In the genomic region with DNA sequence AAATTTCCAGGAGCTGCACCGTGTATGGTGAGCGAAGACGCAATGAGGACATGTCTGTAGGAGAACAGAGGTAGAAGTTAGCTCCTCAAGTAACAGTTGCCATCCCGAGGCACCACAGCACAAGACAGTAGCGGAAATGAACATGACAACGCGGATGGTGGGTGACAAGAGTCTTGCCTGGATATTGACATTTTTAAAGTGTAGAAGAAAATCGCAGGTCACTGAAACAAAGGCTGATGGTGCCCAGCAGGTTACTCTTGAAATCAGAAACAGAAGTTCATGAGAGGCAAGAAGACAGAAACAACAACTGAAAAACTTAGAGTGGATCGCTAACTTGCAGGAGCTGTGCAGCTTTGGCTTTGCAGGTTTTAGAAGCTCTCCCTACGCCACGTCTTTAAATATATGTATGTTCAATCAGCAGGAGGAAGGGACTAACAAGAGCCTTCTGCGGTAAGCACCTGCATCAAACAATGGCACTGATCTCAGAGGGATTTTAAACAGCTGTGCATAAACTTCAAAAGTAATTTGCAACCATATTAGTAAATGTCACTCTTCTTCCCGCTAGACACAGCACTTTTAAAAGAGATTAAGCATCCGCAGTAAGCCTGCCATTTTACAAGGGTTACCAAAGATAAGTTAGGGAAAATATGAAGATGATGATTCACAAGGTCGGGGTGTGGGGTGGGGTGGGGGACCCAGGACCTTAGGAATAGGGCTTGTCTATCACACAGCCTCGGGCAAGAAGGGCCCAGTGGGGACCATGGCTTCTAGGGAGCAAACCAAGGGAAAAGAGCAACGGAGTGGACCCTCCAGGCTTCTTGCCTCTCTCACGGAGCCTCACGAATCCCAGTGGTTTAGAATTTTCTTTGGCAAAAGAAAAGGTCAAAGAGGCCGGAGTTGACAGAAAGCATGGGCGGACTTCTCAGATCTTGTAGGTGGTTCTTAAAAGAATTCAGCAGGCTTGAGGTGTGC, we compare ENCODE assay signal across 11 cellular contexts. TPM values are rescaled to one million over a fixed set of nuclear protein-coding genes. Genes with fewer than 3 reads are reported as not detected.
A peak's percentile ranks its signal among the peaks of the same experiment; 100 is the strongest.
DNase-seq lines count a peak whose midpoint lies in the region; ATAC-seq, FAIRE-seq and TF ChIP-seq lines count a peak whose summit lies in the region.
"Had no signal": no experiment of that assay in that cellular context is flagged by ENCODE, and none has a peak within 500 bp of the region (broad histone marks: within the 10 kb centered on the region; RNA-seq: fewer than 3 reads in every experiment).

No MANE protein-coding gene starts in this region.

- in situ Hi-C loops in K562 (cut with MboI): no loop called here

- TF ChIP-seq RAD21 in K562 (CRISPR knock-in tag; conservative IDR thresholded peaks at IDR 0.05 in 1 of 2, IDR thresholded peaks at IDR 0.05 in 1 of 2): no peak

- H3K27me3 Mint-ChIP-seq in CD4-positive, alpha-beta T cell: no peaks in the 10 kb centered on the region
- peaks cover 0 to 5% (median 0%) of the 10 kb centered on the region in 5 donors for H3K27me3 Mint-ChIP-seq in naive thymus-derived CD8-positive, alpha-beta T cell

- H2AFZ ChIP-seq in K562 (ENCODE audit: low read depth, low read length): peak overlapping the region; percentile 83
- H2AFZ ChIP-seq: GM23248 had no signal

- POLR2A ChIA-PET in CD4-positive, alpha-beta T cell (lab: Charles Lee): interaction anchor here (0.6 to 8.8 kb wide), 21 partner anchors 11 to 376 kb away, joined by 3 to 104 read pairs (median 5); partner anchors contain the start of gene PFKFB3
- POLR2A ChIA-PET in K562 (lab: Yijun Ruan, JAX): interaction anchor here (0.6 to 0.9 kb wide), 3 partner anchors 8 to 98 kb away, joined by 3 to 4 read pairs (median 3); no protein-coding TSS in a partner anchor
- POLR2A ChIA-PET in naive thymus-derived CD8-positive, alpha-beta T cell (lab: Charles Lee): interaction anchor here (0.7 to 9.0 kb wide), 22 partner anchors 8 to 376 kb away, joined by 3 to 350 read pairs (median 4); no protein-coding TSS in a partner anchor

- intact Hi-C loops in CD4-positive, alpha-beta T cell (cut with DNase I, micrococcal nuclease): loop anchor here (2.0 to 5.0 kb wide), 6 partner anchors 14 to 101 kb away; no protein-coding TSS in a partner anchor
- intact Hi-C loops in K562 (cut with micrococcal nuclease): no loop called here
- intact Hi-C loops in testis (cut with DNase I; ENCODE audit: low total_unique reads): no loop called here

- TF ChIP-seq POLR2A in K562 (conservative IDR thresholded peaks at IDR 0.05) (no peak), testis (IDR thresholded peaks at IDR 0.05) (no peak)

- peak overlapping the region; percentile 90 for H3K27ac Mint-ChIP-seq in CD4-positive, alpha-beta T cell
- H3K27ac Mint-ChIP-seq in naive thymus-derived CD8-positive, alpha-beta T cell: peak overlapping the region; percentile 88 to 97 (median 94)

- H3K4me3 ChIP-seq in NT2/D1 (ENCODE audit: insufficient read length, low read depth) (no peak overlapping the region), K562 (peak overlapping the region; percentile 84), testis (no peak overlapping the region)
- H3K4me3 ChIP-seq: GM23248, SK-N-MC had no signal

- no peak for TF ChIP-seq EP300 in K562 (IDR thresholded peaks at IDR 0.05; ENCODE audit: low read length)

- BruUV-seq in K562 (replicated peaks; lab: Mats Ljungman, UMichigan): no TSS peak

- peak; percentile 45 for ATAC-seq in CD4-positive, alpha-beta T cell (ENCODE audit: poor library complexity)
- ATAC-seq in K562: no peak
- peak; percentile 30 to 40 for ATAC-seq in naive thymus-derived CD8-positive, alpha-beta T cell

- H3K27ac ChIP-seq in CD4-positive, alpha-beta T cell (ENCODE audit: low read depth, low read length): peak overlapping the region; percentile 90
- H3K27ac ChIP-seq in K562 (ENCODE audit: extremely low read depth, low read depth, low read length) (peak overlapping the region; percentile 47; the same call in 2 of the 3 replicates), testis (no peak overlapping the region)
- H3K27ac ChIP-seq: GM23248, SK-N-MC, tibial nerve had no signal

- H3K9me1 ChIP-seq in K562 (ENCODE audit: control insufficient read depth, insufficient read depth, low read length): peaks cover 4% of the 10 kb centered on the region

- H3K9ac ChIP-seq in NT2/D1 (ENCODE audit: insufficient read length, low read depth) (peak overlapping the region; percentile 59), K562 (ENCODE audit: insufficient read depth in 1 of 2, low read depth in 2 of 2, low read length in 2 of 2) (peak overlapping the region; percentile 72 to 94)
- H3K9ac ChIP-seq: GM23248 had no signal

- 24% methylated on average over 20 of the region's 21 CpGs for WGBS in K562 (ENCODE audit: insufficient coverage, low coverage, missing lambda C conversion rate)
- WGBS in testis, 2 donors: 52 to 61% methylated on average over 21 of the region's 21 CpGs

- H3K4me1 ChIP-seq in NT2/D1 (ENCODE audit: insufficient read depth, insufficient read length) (peaks cover 2% of the 10 kb centered on the region), K562 (replicated peaks in 1 of 2; ENCODE audit: control insufficient read depth in 2 of 2, insufficient read depth in 2 of 2, low read length in 2 of 2) (peaks cover 18 to 20% of the 10 kb centered on the region in 2 experiments), testis (no peaks in the 10 kb centered on the region)

- peak in 4 of 10 experiments; percentile 36 to 50 (median 42) for DNase-seq in CD4-positive, alpha-beta T cell
- no peak for DNase-seq in NT2/D1 (ENCODE audit: low read depth, low spot score)
- DNase-seq in K562 (ENCODE audit: extremely low read depth in 1 of 4, low spot score in 3 of 4): peak in 2 of 4 experiments; percentile 17 to 34
- peak in 2 of 10 donors; percentile 54 to 56 for DNase-seq in naive thymus-derived CD8-positive, alpha-beta T cell
- no peak for DNase-seq in testis
- DNase-seq in Ammon's horn (ENCODE audit: low spot score): no peak
- DNase-seq in dedifferentiated amniotic fluid mesenchymal stem cell (ENCODE audit: extremely low spot score): no peak
- no peak for DNase-seq in 8988T
- DNase-seq: GM23248 had no signal

- peak; percentile 15 for TF ChIP-seq CTCF in CD4-positive, alpha-beta T cell (IDR thresholded peaks at IDR 0.05)
- TF ChIP-seq CTCF in K562 (IDR thresholded peaks at IDR 0.05 in 2 of 3, conservative IDR thresholded peaks at IDR 0.05 in 1 of 3; ENCODE audit: insufficient read depth in 2 of 3, low read depth in 1 of 3, low read length in 3 of 3) (no peak), testis (IDR thresholded peaks at IDR 0.05) (no peak)

- no peaks in the 10 kb centered on the region; the same call in 1 of the 2 replicates for H4K20me1 ChIP-seq in K562 (replicated peaks; ENCODE audit: control insufficient read depth, insufficient read depth, low read length)

- CTCF ChIA-PET in CD4-positive, alpha-beta T cell (lab: Charles Lee): interaction anchor here (0.7 to 2.6 kb wide), 10 partner anchors 11 to 133 kb away, joined by 3 to 16 read pairs (median 4); no protein-coding TSS in a partner anchor
- CTCF ChIA-PET in K562 (lab: Yijun Ruan, JAX; ENCODE audit: low intra/inter-chr PET ratio): no interaction called here

- peaks cover 78% of the 10 kb centered on the region for H3K79me2 ChIP-seq in K562 (ENCODE audit: control insufficient read depth, insufficient read depth, low read length)

- no peaks in the 10 kb centered on the region for H3K9me3 ChIP-seq in CD4-positive, alpha-beta T cell (ENCODE audit: control insufficient read depth, low read length)
- H3K9me3 ChIP-seq in NT2/D1 (ENCODE audit: insufficient read depth, low read length): no peaks in the 10 kb centered on the region
- no peaks in the 10 kb centered on the region for H3K9me3 ChIP-seq in K562 (replicated peaks; ENCODE audit: control insufficient read depth, insufficient read depth, low read depth, low read length)
- H3K9me3 ChIP-seq in testis: no peaks in the 10 kb centered on the region
- H3K9me3 ChIP-seq: tibial nerve had no signal

- peaks cover 80% of the 10 kb centered on the region for H3K4me1 Mint-ChIP-seq in CD4-positive, alpha-beta T cell (ENCODE audit: low read depth)
- H3K4me1 Mint-ChIP-seq in naive thymus-derived CD8-positive, alpha-beta T cell: peaks cover 47 to 77% (median 68%) of the 10 kb centered on the region in 4 donors

- H3K36me3 ChIP-seq in NT2/D1 (ENCODE audit: insufficient read depth, insufficient read length, low read length) (peaks cover 3% of the 10 kb centered on the region), K562 (ENCODE audit: control insufficient read depth, insufficient read depth, low read length) (peaks cover 15% of the 10 kb centered on the region; the same call in 2 of the 3 replicates), testis (ENCODE audit: low read depth, missing control alignments) (no peaks in the 10 kb centered on the region)
- H3K36me3 ChIP-seq: tibial nerve had no signal

- peak overlapping the region; percentile 91 for H3K4me2 ChIP-seq in K562 (ENCODE audit: insufficient read depth, low read length)

- H3K9me3 Mint-ChIP-seq in CD4-positive, alpha-beta T cell: no peaks in the 10 kb centered on the region
- no peaks in the 10 kb centered on the region for H3K9me3 Mint-ChIP-seq in naive thymus-derived CD8-positive, alpha-beta T cell

- no peaks in the 10 kb centered on the region for H3K27me3 ChIP-seq in CD4-positive, alpha-beta T cell (ENCODE audit: control insufficient read depth, insufficient read depth, low read length)
- no peaks in the 10 kb centered on the region for H3K27me3 ChIP-seq in NT2/D1 (ENCODE audit: insufficient read depth, insufficient read length)
- H3K27me3 ChIP-seq in K562 (ENCODE audit: control insufficient read depth in 2 of 2, insufficient read depth in 2 of 2, low read length in 2 of 2): no peaks in the 10 kb centered on the region
- no peaks in the 10 kb centered on the region for H3K27me3 ChIP-seq in testis

- peak overlapping the region; percentile 94 for H3K4me3 Mint-ChIP-seq in CD4-positive, alpha-beta T cell
- peak overlapping the region; percentile 80 to 97 (median 93) for H3K4me3 Mint-ChIP-seq in naive thymus-derived CD8-positive, alpha-beta T cell

- peaks cover 57% of the 10 kb centered on the region for H3K36me3 Mint-ChIP-seq in CD4-positive, alpha-beta T cell (ENCODE audit: low read depth)
- H3K36me3 Mint-ChIP-seq in naive thymus-derived CD8-positive, alpha-beta T cell: peaks cover 4 to 28% (median 10%) of the 10 kb centered on the region in 3 donors

- peak; percentile 78 for FAIRE-seq in K562 (lab: Jason Lieb, UNC)

RNA-seq across cellular contexts. Expression of gene PRKCQ, which starts 1.6 kb away (rescaled TPM):
- 10 to 100 TPM; 43.4 to 43.9 TPM for total RNA-seq in CD4-positive, alpha-beta T cell
- total RNA-seq in K562 (2011; cell fraction: chromatin; rRNA removed; ENCODE audit: low replicate concordance): 22.7 and 27.9 TPM in 2 replicates
- total RNA-seq in K562 (2011; cell fraction: nucleolus; rRNA removed): 13.4 and 13.5 TPM in 2 replicates
- total RNA-seq in K562 (2011; cell fraction: nucleoplasm; rRNA removed): 12.6 and 14.3 TPM in 2 replicates
- total RNA-seq in K562 (2014; rRNA removed) (14.5 and 15.1 TPM in 2 replicates), K562 (2014; rRNA removed; fragmentation: Illumina TruSeq; extraction: Trizol) (17.1 and 19.2 TPM in 2 replicates), K562 (2015; rRNA removed; fragmentation: Illumina TruSeq; extraction: Trizol) (15.0 and 15.2 TPM in 2 replicates), K562 (2021) (13.6 and 14.6 TPM in 2 replicates), testis (1 to 10 TPM; 2.5 to 3.0 TPM)
- polyA plus RNA-seq in K562 (2011; rRNA removed) (21.4 and 23.3 TPM in 2 replicates), K562 (2014; fragmentation: Illumina TruSeq; extraction: Trizol) (17.8 and 18.4 TPM in 2 replicates), K562 (2014; fragmentation: Nextera tagmentation; extraction: Ambion mirVana) (1 to 10 TPM; 4.4 to 6.7 TPM), K562 (2014; rRNA removed) (11.4 and 11.9 TPM in 2 replicates), testis (ENCODE audit: insufficient read depth, low read depth, low replicate concordance) (2.9 TPM)
- polyA plus RNA-seq in K562 (2011; cell fraction: cytosol; rRNA removed): 9.7 and 15.2 TPM in 2 replicates
- 10.9 and 13.8 TPM in 2 replicates for polyA plus RNA-seq in K562 (2011; cell fraction: nucleus; rRNA removed)
- polyA plus RNA-seq in K562 (2012): 9.8 and 12.5 TPM in 2 replicates
- 43.8 and 44.1 TPM in 2 replicates for polyA minus RNA-seq in K562 (2011; rRNA and poly(A)+ RNA removed)
- polyA minus RNA-seq in K562 (2011; cell fraction: cytosol; rRNA and poly(A)+ RNA removed): 13.0 and 13.3 TPM in 2 replicates
- polyA minus RNA-seq in K562 (2011; cell fraction: nucleus; rRNA and poly(A)+ RNA removed): 9.7 and 15.8 TPM in 2 replicates
- total RNA-seq in naive thymus-derived CD8-positive, alpha-beta T cell: 10 to 100 TPM; 59.3 to 60.0 TPM
- 10 to 100 TPM; 30.9 to 51.6 (median 37.6) TPM for polyA plus RNA-seq in naive thymus-derived CD8-positive, alpha-beta T cell
- total RNA-seq: GM23248 had no signal
- polyA plus RNA-seq: GM23248 had no signal

Comparison
In these comparisons a context has a peak if more than half of its experiments do, and no peak if none do; other contexts are left out.
1. H3K27ac ChIP-seq: peak in CD4-positive, alpha-beta T cell (single experiment) and K562 (single experiment); none in testis (0 of 2).
2. intact Hi-C loops: an anchor here in CD4-positive, alpha-beta T cell (2.0 to 5.0 kb wide); none called in K562 and testis.